In the genomic region with DNA sequence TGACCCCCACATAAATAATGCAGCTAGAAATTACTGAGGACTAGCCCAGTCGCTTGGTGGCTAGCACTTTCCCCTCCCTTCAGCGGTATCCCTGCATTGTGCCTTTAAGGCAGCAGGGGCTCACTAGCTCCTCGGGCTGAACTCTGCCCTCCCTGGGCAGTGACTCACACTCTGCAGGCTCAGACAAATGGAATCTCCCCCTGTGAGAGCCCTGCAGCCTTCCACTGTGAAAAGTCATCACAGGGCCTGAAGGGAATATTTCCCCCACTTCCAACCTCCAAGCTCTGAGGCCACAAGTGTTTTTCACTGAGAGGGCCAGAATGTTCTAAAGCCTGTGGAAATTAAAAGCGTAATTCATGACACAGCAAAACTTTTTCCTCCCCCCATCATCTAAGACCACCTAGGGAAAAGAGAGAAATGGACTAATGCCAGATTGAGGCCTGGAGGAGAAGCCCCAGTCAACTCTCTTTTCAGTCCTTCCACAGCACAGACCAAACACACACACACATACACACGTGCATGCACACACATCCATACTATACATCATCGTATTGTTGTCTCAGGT, we compare ENCODE assay signal across 1 cellular context.
TF ChIP-seq lines count a peak whose summit lies in the region.

No MANE protein-coding gene starts in this region.

TF ChIP-seq in HepG2, 621 proteins besides CTCF, POLR2A, EP300 and RAD21 (continued from another document):
- TF ChIP-seq ZNF280B (CRISPR knock-in tag; IDR thresholded peaks at IDR 0.05; ENCODE audit: borderline replicate concordance) (no peak), ZNF430 (CRISPR knock-in tag; IDR thresholded peaks at IDR 0.05) (no peak), CSRNP1 (CRISPR knock-in tag; IDR thresholded peaks at IDR 0.05) (no peak), DR1 (CRISPR knock-in tag; IDR thresholded peaks at IDR 0.05) (no peak), SP5 (CRISPR knock-in tag; IDR thresholded peaks at IDR 0.05; ENCODE audit: borderline replicate concordance, low read depth) (no peak), KMT2A (CRISPR knock-in tag; IDR thresholded peaks at IDR 0.05) (no peak), ZNF672 (CRISPR knock-in tag; IDR thresholded peaks at IDR 0.05) (no peak), HOXA3 (CRISPR knock-in tag; IDR thresholded peaks at IDR 0.05) (peak; percentile 24; the same call in 1 of the 2 replicates), PHF8 (CRISPR knock-in tag; IDR thresholded peaks at IDR 0.05) (no peak), HDAC2 (CRISPR knock-in tag; IDR thresholded peaks at IDR 0.05) (peak; percentile 40; the same call in 1 of the 2 replicates), NR2F6 (IDR thresholded peaks at IDR 0.05) (0 out of 2 replicates have a peak, but pooled peaks have one; percentile 23), NR2F6 (CRISPR knock-in tag; IDR thresholded peaks at IDR 0.05) (peak; percentile 61; the same call in 1 of the 2 replicates), GPN1 (CRISPR knock-in tag; IDR thresholded peaks at IDR 0.05; ENCODE audit: borderline replicate concordance) (no peak), ZNF44 (CRISPR knock-in tag; IDR thresholded peaks at IDR 0.05) (no peak), ZBTB14 (CRISPR knock-in tag; IDR thresholded peaks at IDR 0.05) (no peak), NCOA1 (CRISPR knock-in tag; IDR thresholded peaks at IDR 0.05) (no peak), TP53 (CRISPR knock-in tag; conservative IDR thresholded peaks at IDR 0.05) (no peak)
- TF ChIP-seq, protein P1, sequence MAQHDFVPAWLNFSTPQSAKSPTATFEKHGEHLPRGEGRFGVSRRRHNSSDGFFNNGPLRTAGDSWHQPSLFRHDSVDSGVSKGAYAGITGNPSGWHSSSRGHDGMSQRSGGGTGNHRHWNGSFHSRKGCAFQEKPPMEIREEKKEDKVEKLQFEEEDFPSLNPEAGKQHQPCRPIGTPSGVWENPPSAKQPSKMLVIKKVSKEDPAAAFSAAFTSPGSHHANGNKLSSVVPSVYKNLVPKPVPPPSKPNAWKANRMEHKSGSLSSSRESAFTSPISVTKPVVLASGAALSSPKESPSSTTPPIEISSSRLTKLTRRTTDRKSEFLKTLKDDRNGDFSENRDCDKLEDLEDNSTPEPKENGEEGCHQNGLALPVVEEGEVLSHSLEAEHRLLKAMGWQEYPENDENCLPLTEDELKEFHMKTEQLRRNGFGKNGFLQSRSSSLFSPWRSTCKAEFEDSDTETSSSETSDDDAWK (CRISPR knock-in tag; IDR thresholded peaks at IDR 0.05): no peak
- TF ChIP-seq, protein P2, sequence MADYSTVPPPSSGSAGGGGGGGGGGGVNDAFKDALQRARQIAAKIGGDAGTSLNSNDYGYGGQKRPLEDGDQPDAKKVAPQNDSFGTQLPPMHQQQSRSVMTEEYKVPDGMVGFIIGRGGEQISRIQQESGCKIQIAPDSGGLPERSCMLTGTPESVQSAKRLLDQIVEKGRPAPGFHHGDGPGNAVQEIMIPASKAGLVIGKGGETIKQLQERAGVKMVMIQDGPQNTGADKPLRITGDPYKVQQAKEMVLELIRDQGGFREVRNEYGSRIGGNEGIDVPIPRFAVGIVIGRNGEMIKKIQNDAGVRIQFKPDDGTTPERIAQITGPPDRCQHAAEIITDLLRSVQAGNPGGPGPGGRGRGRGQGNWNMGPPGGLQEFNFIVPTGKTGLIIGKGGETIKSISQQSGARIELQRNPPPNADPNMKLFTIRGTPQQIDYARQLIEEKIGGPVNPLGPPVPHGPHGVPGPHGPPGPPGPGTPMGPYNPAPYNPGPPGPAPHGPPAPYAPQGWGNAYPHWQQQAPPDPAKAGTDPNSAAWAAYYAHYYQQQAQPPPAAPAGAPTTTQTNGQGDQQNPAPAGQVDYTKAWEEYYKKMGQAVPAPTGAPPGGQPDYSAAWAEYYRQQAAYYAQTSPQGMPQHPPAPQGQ (CRISPR knock-in tag; IDR thresholded peaks at IDR 0.05; ENCODE audit: borderline replicate concordance): no peak
- TF ChIP-seq, protein P3, sequence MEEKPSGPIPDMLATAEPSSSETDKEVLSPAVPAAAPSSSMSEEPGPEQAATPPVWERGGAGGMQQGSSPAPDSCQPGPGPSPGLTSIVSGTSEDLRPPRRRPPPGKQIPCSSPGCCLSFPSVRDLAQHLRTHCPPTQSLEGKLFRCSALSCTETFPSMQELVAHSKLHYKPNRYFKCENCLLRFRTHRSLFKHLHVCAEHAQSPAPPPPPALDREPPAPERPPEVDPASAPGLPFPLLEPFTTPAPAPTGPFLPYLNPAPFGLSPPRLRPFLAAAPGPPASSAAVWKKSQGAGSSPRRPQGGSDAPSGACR (CRISPR knock-in tag; IDR thresholded peaks at IDR 0.05): no peak
- TF ChIP-seq, protein P4, sequence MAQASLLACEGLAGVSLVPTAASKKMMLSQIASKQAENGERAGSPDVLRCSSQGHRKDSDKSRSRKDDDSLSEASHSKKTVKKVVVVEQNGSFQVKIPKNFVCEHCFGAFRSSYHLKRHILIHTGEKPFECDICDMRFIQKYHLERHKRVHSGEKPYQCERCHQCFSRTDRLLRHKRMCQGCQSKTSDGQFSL (CRISPR knock-in tag; IDR thresholded peaks at IDR 0.05): no peak
